In genomic region chr15:72915843-72916242, GRCh38 we compare ENCODE assay signal across 37 cellular contexts.
"Had no signal": no experiment of that assay in that cellular context is flagged by ENCODE, and none has a peak within 500 bp of the region (broad histone marks: within the 10 kb centered on the region; RNA-seq: fewer than 3 reads in every experiment).

No MANE protein-coding gene starts in this region.

- H3K36me3 Mint-ChIP-seq: activated naive CD4-positive, alpha-beta T cell treated with anti-CD3 and anti-CD28 coated beads, Interleukin-2, amount 10 ng/mL, durations not matched to agents 7 days and 5 days; activated naive CD4-positive, alpha-beta T cell treated with anti-CD3 and anti-CD28 coated beads, Interleukin-2, amount 50 U/mL, for 24 hours; activated naive CD4-positive, alpha-beta T cell treated with anti-CD3 and anti-CD28 coated beads, Interleukin-2, amount 50 U/mL, for 72 hours; activated naive CD8-positive, alpha-beta T cell; activated naive CD8-positive, alpha-beta T cell treated with anti-CD3 and anti-CD28 coated beads for 36 hours; activated naive CD8-positive, alpha-beta T cell treated with anti-CD3 and anti-CD28 coated beads, Interleukin-2, amount 10 ng/mL, durations not matched to agents 7 days and 5 days; brain had no signal

- H3K27me3 Mint-ChIP-seq: activated naive CD8-positive, alpha-beta T cell; activated naive CD8-positive, alpha-beta T cell treated with anti-CD3 and anti-CD28 coated beads, Interleukin-2, amount 50 U/mL, for 24 hours; activated T-helper 17 cell treated with anti-CD3 and anti-CD28 coated beads, Interleukin-2, amount 50 U/mL, for 72 hours; brain had no signal

- H3K27ac Mint-ChIP-seq: activated naive CD4-positive, alpha-beta T cell treated with anti-CD3 and anti-CD28 coated beads, Interleukin-2, amount 10 ng/mL, durations not matched to agents 7 days and 5 days; activated naive CD4-positive, alpha-beta T cell treated with anti-CD3 and anti-CD28 coated beads, Interleukin-2, amount 50 U/mL, for 24 hours; activated naive CD4-positive, alpha-beta T cell treated with anti-CD3 and anti-CD28 coated beads, Interleukin-2, amount 50 U/mL, for 72 hours; activated naive CD8-positive, alpha-beta T cell; activated naive CD8-positive, alpha-beta T cell treated with anti-CD3 and anti-CD28 coated beads for 36 hours; activated naive CD8-positive, alpha-beta T cell treated with anti-CD3 and anti-CD28 coated beads, Interleukin-2, amount 10 ng/mL, durations not matched to agents 7 days and 5 days; activated naive CD8-positive, alpha-beta T cell treated with anti-CD3 and anti-CD28 coated beads, Interleukin-2, amount 50 U/mL, for 24 hours; activated T-cell treated with anti-CD3 and anti-CD28 coated beads, Interleukin-2, amount 50 U/mL, for 24 hours; activated T-cell treated with anti-CD3 and anti-CD28 coated beads, Interleukin-2, amount 50 U/mL, for 72 hours; activated T-helper 1 cell treated with anti-CD3 and anti-CD28 coated beads, Interleukin-12 subunit alpha, Interleukin-12 subunit beta, Interleukin-2, Interleukin-4 antibody, amounts not matched to agents 30 ng/mL and 10 ng/mL and 1 ng/mL, durations not matched to agents 14 hours and 24 hours and 36 hours; activated T-helper 17 cell treated with anti-CD3 and anti-CD28 coated beads, Interleukin-2, amount 50 U/mL, for 72 hours; activated T-helper 2 cell treated with anti-CD3 and anti-CD28 coated beads, Interferon-gamma antibody, Interleukin-2, Interleukin-4, amounts not matched to agents 10 μg/mL and 5 μg/mL and 100 μg/mL, durations not matched to agents 14 hours and 24 hours and 36 hours had no signal

- H3K27ac ChIP-seq: adrenal gland, ascending aorta, body of pancreas, brain microvascular endothelial cell, breast epithelium, cardiac muscle cell had no signal

- H3K9me3 ChIP-seq: adrenal gland, ascending aorta, body of pancreas, breast epithelium had no signal

- H3K9me3 Mint-ChIP-seq: activated naive CD4-positive, alpha-beta T cell treated with anti-CD3 and anti-CD28 coated beads, Interleukin-2, amount 10 ng/mL, durations not matched to agents 7 days and 5 days; activated naive CD4-positive, alpha-beta T cell treated with anti-CD3 and anti-CD28 coated beads, Interleukin-2, amount 50 U/mL, for 24 hours; activated naive CD4-positive, alpha-beta T cell treated with anti-CD3 and anti-CD28 coated beads, Interleukin-2, amount 50 U/mL, for 72 hours; activated naive CD8-positive, alpha-beta T cell treated with anti-CD3 and anti-CD28 coated beads for 36 hours; activated naive CD8-positive, alpha-beta T cell treated with anti-CD3 and anti-CD28 coated beads, Interleukin-2, amount 10 ng/mL, durations not matched to agents 7 days and 5 days; activated naive CD8-positive, alpha-beta T cell treated with anti-CD3 and anti-CD28 coated beads, Interleukin-2, amount 50 U/mL, for 24 hours; activated T-cell treated with anti-CD3 and anti-CD28 coated beads, Interleukin-2, amount 50 U/mL, for 24 hours; activated T-cell treated with anti-CD3 and anti-CD28 coated beads, Interleukin-2, amount 50 U/mL, for 4 hours; activated T-cell treated with anti-CD3 and anti-CD28 coated beads, Interleukin-2, amount 50 U/mL, for 72 hours; activated T-helper 1 cell treated with anti-CD3 and anti-CD28 coated beads, Interleukin-12 subunit alpha, Interleukin-12 subunit beta, Interleukin-2, Interleukin-4 antibody, amounts not matched to agents 30 ng/mL and 10 ng/mL and 1 ng/mL, durations not matched to agents 14 hours and 24 hours and 36 hours; activated T-helper 17 cell treated with anti-CD3 and anti-CD28 coated beads, Interleukin-2, amount 50 U/mL, for 72 hours; activated T-helper 2 cell treated with anti-CD3 and anti-CD28 coated beads, Interferon-gamma antibody, Interleukin-2, Interleukin-4, amounts not matched to agents 10 μg/mL and 5 μg/mL and 100 μg/mL, durations not matched to agents 14 hours and 24 hours and 36 hours; central memory CD8-positive, alpha-beta T cell had no signal

- H3K4me1 Mint-ChIP-seq: activated naive CD4-positive, alpha-beta T cell treated with anti-CD3 and anti-CD28 coated beads, Interleukin-2, amount 10 ng/mL, durations not matched to agents 7 days and 5 days; activated naive CD4-positive, alpha-beta T cell treated with anti-CD3 and anti-CD28 coated beads, Interleukin-2, amount 50 U/mL, for 24 hours; activated naive CD8-positive, alpha-beta T cell treated with anti-CD3 and anti-CD28 coated beads for 36 hours; activated naive CD8-positive, alpha-beta T cell treated with anti-CD3 and anti-CD28 coated beads, Interleukin-2, amount 10 ng/mL, durations not matched to agents 7 days and 5 days; activated naive CD8-positive, alpha-beta T cell treated with anti-CD3 and anti-CD28 coated beads, Interleukin-2, amount 50 U/mL, for 24 hours; activated T-helper 17 cell treated with anti-CD3 and anti-CD28 coated beads, Interleukin-2, amount 50 U/mL, for 72 hours; central memory CD8-positive, alpha-beta T cell had no signal

- H3K4me3 ChIP-seq: adrenal gland, ascending aorta, body of pancreas, breast epithelium, cardiac muscle cell had no signal

- H3K4me1 ChIP-seq: adrenal gland, ascending aorta, body of pancreas, breast epithelium had no signal

- H3K36me3 ChIP-seq: adrenal gland, ascending aorta, brain microvascular endothelial cell, breast epithelium, cardiac muscle cell had no signal

- H3K4me3 Mint-ChIP-seq: activated naive CD4-positive, alpha-beta T cell treated with anti-CD3 and anti-CD28 coated beads, Interleukin-2, amount 10 ng/mL, durations not matched to agents 7 days and 5 days; activated naive CD4-positive, alpha-beta T cell treated with anti-CD3 and anti-CD28 coated beads, Interleukin-2, amount 50 U/mL, for 24 hours; activated naive CD8-positive, alpha-beta T cell; activated naive CD8-positive, alpha-beta T cell treated with anti-CD3 and anti-CD28 coated beads for 36 hours; activated naive CD8-positive, alpha-beta T cell treated with anti-CD3 and anti-CD28 coated beads, Interleukin-2, amount 10 ng/mL, durations not matched to agents 7 days and 5 days; activated naive CD8-positive, alpha-beta T cell treated with anti-CD3 and anti-CD28 coated beads, Interleukin-2, amount 50 U/mL, for 24 hours; activated T-cell treated with anti-CD3 and anti-CD28 coated beads, Interleukin-2, amount 50 U/mL, for 24 hours; activated T-cell treated with anti-CD3 and anti-CD28 coated beads, Interleukin-2, amount 50 U/mL, for 4 hours; activated T-cell treated with anti-CD3 and anti-CD28 coated beads, Interleukin-2, amount 50 U/mL, for 72 hours; activated T-helper 1 cell treated with anti-CD3 and anti-CD28 coated beads, Interleukin-12 subunit alpha, Interleukin-12 subunit beta, Interleukin-2, Interleukin-4 antibody, amounts not matched to agents 30 ng/mL and 10 ng/mL and 1 ng/mL, durations not matched to agents 14 hours and 24 hours and 36 hours; activated T-helper 17 cell treated with anti-CD3 and anti-CD28 coated beads, Interleukin-2, amount 50 U/mL, for 72 hours; brain; central memory CD8-positive, alpha-beta T cell had no signal

- DNase-seq: activated effector memory CD4-positive, alpha-beta T cell treated with anti-CD3 and anti-CD28 coated beads, Interleukin-2, amount 50 U/mL, for 16 hours; activated effector memory CD4-positive, alpha-beta T cell treated with Interleukin-2 at 50 U/mL for 16 hours; activated gamma-delta T cell; activated gamma-delta T cell treated with Interleukin-2 at 50 U/mL for 16 hours; activated naive CD4-positive, alpha-beta T cell; activated naive CD4-positive, alpha-beta T cell treated with anti-CD3 and anti-CD28 coated beads, Interleukin-2, amount 10 ng/mL, durations not matched to agents 7 days and 5 days; activated naive CD4-positive, alpha-beta T cell treated with anti-CD3 and anti-CD28 coated beads, Interleukin-2, amount 50 U/mL, for 16 hours; activated naive CD4-positive, alpha-beta T cell treated with Interleukin-2 at 50 U/mL for 16 hours; activated naive CD8-positive, alpha-beta T cell treated with anti-CD3 and anti-CD28 coated beads for 36 hours; activated naive CD8-positive, alpha-beta T cell treated with anti-CD3 and anti-CD28 coated beads, Interleukin-2, amount 10 ng/mL, durations not matched to agents 7 days and 5 days; activated naive CD8-positive, alpha-beta T cell treated with anti-CD3 and anti-CD28 coated beads, Interleukin-2, amount 50 U/mL, for 24 hours; activated T-cell treated with anti-CD3 and anti-CD28 coated beads, Interleukin-2, amount 50 U/mL, for 1 hour; activated T-cell treated with anti-CD3 and anti-CD28 coated beads, Interleukin-2, amount 50 U/mL, for 24 hours; activated T-cell treated with anti-CD3 and anti-CD28 coated beads, Interleukin-2, amount 50 U/mL, for 4 hours; activated T-cell treated with anti-CD3 and anti-CD28 coated beads, Interleukin-2, amount 50 U/mL, for 48 hours; activated T-cell treated with anti-CD3 and anti-CD28 coated beads, Interleukin-2, amount 50 U/mL, for 72 hours; adrenal gland; amniotic stem cell; amygdala; anterior cingulate cortex; aorta; body of pancreas; brain microvascular endothelial cell; caudate nucleus; central memory CD4-positive, alpha-beta T cell; cerebellar nuclear complex had no signal

- H3K27me3 ChIP-seq: adrenal gland, ascending aorta, body of pancreas, brain microvascular endothelial cell, breast epithelium, cardiac muscle cell had no signal
